Comparison of ENCODE assay signal across 1 cellular context in the genomic region with DNA sequence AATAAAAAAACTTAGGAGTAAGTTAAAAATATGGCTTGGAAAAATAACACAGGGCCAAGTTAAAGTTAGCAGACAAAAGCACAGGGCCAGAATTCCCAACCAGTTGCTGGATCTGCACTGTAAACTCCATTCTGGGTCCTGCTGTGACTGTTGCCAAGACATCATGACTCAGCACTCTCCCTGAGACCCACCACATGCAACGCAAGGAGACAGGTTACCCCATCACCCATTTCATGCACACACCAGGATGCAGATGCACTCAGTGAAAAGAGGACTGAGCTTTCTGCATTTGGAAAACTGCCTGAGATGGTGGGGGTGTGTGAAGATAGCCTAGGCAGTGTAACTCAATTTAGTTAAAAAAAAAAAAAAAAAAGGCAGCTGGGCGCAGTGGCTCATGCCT.
TF ChIP-seq lines count a peak whose summit lies in the region.

No MANE protein-coding gene starts in this region.

TF ChIP-seq in SK-N-SH, 30 proteins besides CTCF, POLR2A, EP300 and RAD21 (continued from another document):
- TF ChIP-seq NFIC (IDR thresholded peaks at IDR 0.05; ENCODE audit: borderline replicate concordance) (peak; percentile 57; the same call in 1 of the 2 replicates), NRF1 (IDR thresholded peaks at IDR 0.05; ENCODE audit: low read depth, low read length) (no peak)
